Comparison of ENCODE assay signal across 1 cellular context in the genomic region with DNA sequence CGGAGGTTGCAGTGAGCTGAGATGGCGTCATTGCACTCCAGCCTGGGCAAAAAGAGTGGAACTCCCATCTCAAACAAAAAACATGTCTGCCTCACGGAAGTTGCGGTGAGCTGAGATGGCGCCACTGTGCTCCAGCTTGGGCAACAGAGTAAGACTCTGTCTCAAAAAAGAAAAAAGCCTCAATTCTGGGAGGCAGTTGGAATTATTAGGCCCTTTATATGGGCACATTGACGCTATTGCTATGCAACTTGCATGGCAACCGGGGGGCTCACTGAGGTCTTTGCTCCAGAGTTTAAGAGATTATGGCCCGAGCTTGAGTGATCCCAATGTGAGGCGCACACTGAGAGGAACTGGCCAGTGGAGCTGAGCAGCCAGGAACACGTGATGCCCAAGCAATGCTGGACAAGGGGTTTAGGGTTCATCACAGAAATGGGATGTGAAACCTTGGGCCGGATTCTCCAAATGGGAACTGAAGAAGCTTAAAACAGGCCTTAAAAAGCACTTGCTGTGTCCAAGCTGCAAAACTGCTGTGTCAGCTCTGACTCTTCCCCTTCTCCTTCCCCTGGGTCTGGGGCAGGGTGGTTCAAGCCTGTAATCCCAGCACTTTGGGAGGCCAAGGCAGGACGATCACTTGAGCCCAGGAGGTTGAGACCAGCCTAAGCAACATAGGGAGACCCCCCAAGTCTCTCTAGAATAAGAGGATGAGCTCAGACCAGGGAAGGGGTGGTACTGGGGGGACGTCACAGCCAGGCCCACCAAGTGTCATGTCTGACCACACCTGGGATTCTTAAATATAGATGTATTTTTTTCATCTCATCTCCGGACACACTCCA.
A peak's percentile ranks its signal among the peaks of the same experiment; 100 is the strongest.
TF ChIP-seq lines count a peak whose summit lies in the region.

No MANE protein-coding gene starts in this region.

TF ChIP-seq in K562, 482 proteins besides CTCF, POLR2A, EP300 and RAD21 (continued from another document and continues in another):
- TF ChIP-seq, protein P1, sequence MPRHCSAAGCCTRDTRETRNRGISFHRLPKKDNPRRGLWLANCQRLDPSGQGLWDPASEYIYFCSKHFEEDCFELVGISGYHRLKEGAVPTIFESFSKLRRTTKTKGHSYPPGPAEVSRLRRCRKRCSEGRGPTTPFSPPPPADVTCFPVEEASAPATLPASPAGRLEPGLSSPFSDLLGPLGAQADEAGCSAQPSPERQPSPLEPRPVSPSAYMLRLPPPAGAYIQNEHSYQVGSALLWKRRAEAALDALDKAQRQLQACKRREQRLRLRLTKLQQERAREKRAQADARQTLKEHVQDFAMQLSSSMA (CRISPR knock-in tag; IDR thresholded peaks at IDR 0.05) = peak; percentile 78
- TF ChIP-seq NUFIP1 (IDR thresholded peaks at IDR 0.05; ENCODE audit: partially characterized antibody) = no peak
- no peak; the same call in 1 of the 2 replicates for TF ChIP-seq SMARCA4 (IDR thresholded peaks at IDR 0.05)
- TF ChIP-seq ZNF75A (CRISPR knock-in tag; IDR thresholded peaks at IDR 0.05) = no peak
- TF ChIP-seq, protein P2, sequence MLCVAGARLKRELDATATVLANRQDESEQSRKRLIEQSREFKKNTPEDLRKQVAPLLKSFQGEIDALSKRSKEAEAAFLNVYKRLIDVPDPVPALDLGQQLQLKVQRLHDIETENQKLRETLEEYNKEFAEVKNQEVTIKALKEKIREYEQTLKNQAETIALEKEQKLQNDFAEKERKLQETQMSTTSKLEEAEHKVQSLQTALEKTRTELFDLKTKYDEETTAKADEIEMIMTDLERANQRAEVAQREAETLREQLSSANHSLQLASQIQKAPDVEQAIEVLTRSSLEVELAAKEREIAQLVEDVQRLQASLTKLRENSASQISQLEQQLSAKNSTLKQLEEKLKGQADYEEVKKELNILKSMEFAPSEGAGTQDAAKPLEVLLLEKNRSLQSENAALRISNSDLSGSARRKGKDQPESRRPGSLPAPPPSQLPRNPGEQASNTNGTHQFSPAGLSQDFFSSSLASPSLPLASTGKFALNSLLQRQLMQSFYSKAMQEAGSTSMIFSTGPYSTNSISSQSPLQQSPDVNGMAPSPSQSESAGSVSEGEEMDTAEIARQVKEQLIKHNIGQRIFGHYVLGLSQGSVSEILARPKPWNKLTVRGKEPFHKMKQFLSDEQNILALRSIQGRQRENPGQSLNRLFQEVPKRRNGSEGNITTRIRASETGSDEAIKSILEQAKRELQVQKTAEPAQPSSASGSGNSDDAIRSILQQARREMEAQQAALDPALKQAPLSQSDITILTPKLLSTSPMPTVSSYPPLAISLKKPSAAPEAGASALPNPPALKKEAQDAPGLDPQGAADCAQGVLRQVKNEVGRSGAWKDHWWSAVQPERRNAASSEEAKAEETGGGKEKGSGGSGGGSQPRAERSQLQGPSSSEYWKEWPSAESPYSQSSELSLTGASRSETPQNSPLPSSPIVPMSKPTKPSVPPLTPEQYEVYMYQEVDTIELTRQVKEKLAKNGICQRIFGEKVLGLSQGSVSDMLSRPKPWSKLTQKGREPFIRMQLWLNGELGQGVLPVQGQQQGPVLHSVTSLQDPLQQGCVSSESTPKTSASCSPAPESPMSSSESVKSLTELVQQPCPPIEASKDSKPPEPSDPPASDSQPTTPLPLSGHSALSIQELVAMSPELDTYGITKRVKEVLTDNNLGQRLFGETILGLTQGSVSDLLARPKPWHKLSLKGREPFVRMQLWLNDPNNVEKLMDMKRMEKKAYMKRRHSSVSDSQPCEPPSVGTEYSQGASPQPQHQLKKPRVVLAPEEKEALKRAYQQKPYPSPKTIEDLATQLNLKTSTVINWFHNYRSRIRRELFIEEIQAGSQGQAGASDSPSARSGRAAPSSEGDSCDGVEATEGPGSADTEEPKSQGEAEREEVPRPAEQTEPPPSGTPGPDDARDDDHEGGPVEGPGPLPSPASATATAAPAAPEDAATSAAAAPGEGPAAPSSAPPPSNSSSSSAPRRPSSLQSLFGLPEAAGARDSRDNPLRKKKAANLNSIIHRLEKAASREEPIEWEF (CRISPR knock-in tag; IDR thresholded peaks at IDR 0.05) = no peak
- TF ChIP-seq SMARCC2 (IDR thresholded peaks at IDR 0.05; ENCODE audit: low read depth) = no peak
- 0 out of 2 replicates have a peak, but pooled peaks have one; percentile 65 for TF ChIP-seq ZNF263 (CRISPR knock-in tag; IDR thresholded peaks at IDR 0.05; ENCODE audit: borderline replicate concordance)
- peak; percentile 64 for TF ChIP-seq FIP1L1 (IDR thresholded peaks at IDR 0.05; ENCODE audit: low read depth, low read length, poor library complexity, severe bottlenecking)
- TF ChIP-seq CREB1 (IDR thresholded peaks at IDR 0.05) = peak; percentile 40
- TF ChIP-seq CREB1 (CRISPR knock-in tag; IDR thresholded peaks at IDR 0.05) = no peak
- peak; percentile 70 for TF ChIP-seq ZBTB7A (IDR thresholded peaks at IDR 0.05; ENCODE audit: borderline replicate concordance, control insufficient read depth, low read depth, low read length)
- peak; percentile 46; the same call in 1 of the 2 replicates for TF ChIP-seq EP400 (IDR thresholded peaks at IDR 0.05)
- TF ChIP-seq HNRNPLL (IDR thresholded peaks at IDR 0.05; ENCODE audit: low read depth, low read length, poor library complexity, severe bottlenecking) = peak; percentile 79
- TF ChIP-seq, protein P3, sequence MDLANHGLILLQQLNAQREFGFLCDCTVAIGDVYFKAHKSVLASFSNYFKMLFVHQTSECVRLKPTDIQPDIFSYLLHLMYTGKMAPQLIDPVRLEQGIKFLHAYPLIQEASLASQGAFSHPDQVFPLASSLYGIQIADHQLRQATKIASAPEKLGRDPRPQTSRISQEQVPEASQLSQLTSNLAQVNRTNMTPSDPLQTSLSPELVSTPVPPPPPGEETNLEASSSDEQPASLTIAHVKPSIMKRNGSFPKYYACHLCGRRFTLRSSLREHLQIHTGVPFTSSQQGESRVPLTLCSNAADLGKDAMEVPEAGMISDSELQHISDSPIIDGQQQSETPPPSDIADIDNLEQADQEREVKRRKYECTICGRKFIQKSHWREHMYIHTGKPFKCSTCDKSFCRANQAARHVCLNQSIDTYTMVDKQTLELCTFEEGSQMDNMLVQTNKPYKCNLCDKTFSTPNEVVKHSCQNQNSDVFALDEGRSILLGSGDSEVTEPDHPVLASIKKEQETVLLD (IDR thresholded peaks at IDR 0.05) = no peak
- TF ChIP-seq, protein P4, sequence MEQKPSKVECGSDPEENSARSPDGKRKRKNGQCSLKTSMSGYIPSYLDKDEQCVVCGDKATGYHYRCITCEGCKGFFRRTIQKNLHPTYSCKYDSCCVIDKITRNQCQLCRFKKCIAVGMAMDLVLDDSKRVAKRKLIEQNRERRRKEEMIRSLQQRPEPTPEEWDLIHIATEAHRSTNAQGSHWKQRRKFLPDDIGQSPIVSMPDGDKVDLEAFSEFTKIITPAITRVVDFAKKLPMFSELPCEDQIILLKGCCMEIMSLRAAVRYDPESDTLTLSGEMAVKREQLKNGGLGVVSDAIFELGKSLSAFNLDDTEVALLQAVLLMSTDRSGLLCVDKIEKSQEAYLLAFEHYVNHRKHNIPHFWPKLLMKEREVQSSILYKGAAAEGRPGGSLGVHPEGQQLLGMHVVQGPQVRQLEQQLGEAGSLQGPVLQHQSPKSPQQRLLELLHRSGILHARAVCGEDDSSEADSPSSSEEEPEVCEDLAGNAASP (IDR thresholded peaks at IDR 0.05) = no peak
- TF ChIP-seq NCOR1 (IDR thresholded peaks at IDR 0.05) = peak; percentile 63
- TF ChIP-seq IFI16 (CRISPR knock-in tag; IDR thresholded peaks at IDR 0.05) = no peak
- TF ChIP-seq KDM5B (IDR thresholded peaks at IDR 0.05; ENCODE audit: insufficient replicate concordance, low read depth, low read length) = peak; percentile 97
- TF ChIP-seq CBX1 (IDR thresholded peaks at IDR 0.05; ENCODE audit: low read depth) = no peak
- TF ChIP-seq, protein P5, sequence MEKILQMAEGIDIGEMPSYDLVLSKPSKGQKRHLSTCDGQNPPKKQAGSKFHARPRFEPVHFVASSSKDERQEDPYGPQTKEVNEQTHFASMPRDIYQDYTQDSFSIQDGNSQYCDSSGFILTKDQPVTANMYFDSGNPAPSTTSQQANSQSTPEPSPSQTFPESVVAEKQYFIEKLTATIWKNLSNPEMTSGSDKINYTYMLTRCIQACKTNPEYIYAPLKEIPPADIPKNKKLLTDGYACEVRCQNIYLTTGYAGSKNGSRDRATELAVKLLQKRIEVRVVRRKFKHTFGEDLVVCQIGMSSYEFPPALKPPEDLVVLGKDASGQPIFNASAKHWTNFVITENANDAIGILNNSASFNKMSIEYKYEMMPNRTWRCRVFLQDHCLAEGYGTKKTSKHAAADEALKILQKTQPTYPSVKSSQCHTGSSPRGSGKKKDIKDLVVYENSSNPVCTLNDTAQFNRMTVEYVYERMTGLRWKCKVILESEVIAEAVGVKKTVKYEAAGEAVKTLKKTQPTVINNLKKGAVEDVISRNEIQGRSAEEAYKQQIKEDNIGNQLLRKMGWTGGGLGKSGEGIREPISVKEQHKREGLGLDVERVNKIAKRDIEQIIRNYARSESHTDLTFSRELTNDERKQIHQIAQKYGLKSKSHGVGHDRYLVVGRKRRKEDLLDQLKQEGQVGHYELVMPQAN (IDR thresholded peaks at IDR 0.05; ENCODE audit: borderline replicate concordance) = 0 out of 2 replicates have a peak, but pooled peaks have one; percentile 8
- peak; percentile 54; the same call in 1 of the 2 replicates for TF ChIP-seq RFX7 (CRISPR knock-in tag; IDR thresholded peaks at IDR 0.05)
- peak; percentile 41 for TF ChIP-seq ZFX (CRISPR knock-in tag; IDR thresholded peaks at IDR 0.05)
- no peak for TF ChIP-seq ZNF431 (CRISPR knock-in tag; IDR thresholded peaks at IDR 0.05)
- TF ChIP-seq, protein P6, sequence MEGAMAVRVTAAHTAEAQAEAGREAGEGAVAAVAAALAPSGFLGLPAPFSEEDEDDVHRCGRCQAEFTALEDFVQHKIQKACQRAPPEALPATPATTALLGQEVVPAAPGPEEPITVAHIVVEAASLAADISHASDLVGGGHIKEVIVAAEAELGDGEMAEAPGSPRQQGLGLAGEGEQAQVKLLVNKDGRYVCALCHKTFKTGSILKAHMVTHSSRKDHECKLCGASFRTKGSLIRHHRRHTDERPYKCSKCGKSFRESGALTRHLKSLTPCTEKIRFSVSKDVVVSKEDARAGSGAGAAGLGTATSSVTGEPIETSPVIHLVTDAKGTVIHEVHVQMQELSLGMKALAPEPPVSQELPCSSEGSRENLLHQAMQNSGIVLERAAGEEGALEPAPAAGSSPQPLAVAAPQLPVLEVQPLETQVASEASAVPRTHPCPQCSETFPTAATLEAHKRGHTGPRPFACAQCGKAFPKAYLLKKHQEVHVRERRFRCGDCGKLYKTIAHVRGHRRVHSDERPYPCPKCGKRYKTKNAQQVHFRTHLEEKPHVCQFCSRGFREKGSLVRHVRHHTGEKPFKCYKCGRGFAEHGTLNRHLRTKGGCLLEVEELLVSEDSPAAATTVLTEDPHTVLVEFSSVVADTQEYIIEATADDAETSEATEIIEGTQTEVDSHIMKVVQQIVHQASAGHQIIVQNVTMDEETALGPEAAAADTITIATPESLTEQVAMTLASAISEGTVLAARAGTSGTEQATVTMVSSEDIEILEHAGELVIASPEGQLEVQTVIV (CRISPR knock-in tag; IDR thresholded peaks at IDR 0.05; ENCODE audit: borderline replicate concordance) = no peak
- TF ChIP-seq ZNF133 (CRISPR knock-in tag; IDR thresholded peaks at IDR 0.05) = no peak
- TF ChIP-seq ZNF316 (IDR thresholded peaks at IDR 0.05) = peak; percentile 100
- peak; percentile 65; the same call in 1 of the 2 replicates for TF ChIP-seq ATF7 (IDR thresholded peaks at IDR 0.05)
- no peak for TF ChIP-seq ZKSCAN1 (IDR thresholded peaks at IDR 0.05; ENCODE audit: low read depth, low read length)
- TF ChIP-seq NCOA4 (IDR thresholded peaks at IDR 0.05; ENCODE audit: partially characterized antibody) = no peak
- peak; percentile 86; the same call in 1 of the 2 replicates for TF ChIP-seq HDAC6 (IDR thresholded peaks at IDR 0.05; ENCODE audit: low read depth, low read length)
- TF ChIP-seq LCOR (CRISPR knock-in tag; IDR thresholded peaks at IDR 0.05) = no peak
- TF ChIP-seq EZH2 (IDR thresholded peaks at IDR 0.05; ENCODE audit: borderline replicate concordance, low read depth, low read length) = no peak
- no peak for TF ChIP-seq IRF2 (CRISPR knock-in tag; IDR thresholded peaks at IDR 0.05)
- no peak for TF ChIP-seq KDM4B (IDR thresholded peaks at IDR 0.05; ENCODE audit: borderline replicate concordance in 2 of 2, low read depth in 1 of 2)
- no peak for TF ChIP-seq XRCC3 (IDR thresholded peaks at IDR 0.05)
- TF ChIP-seq ZBTB1 (CRISPR knock-in tag; IDR thresholded peaks at IDR 0.05; ENCODE audit: borderline replicate concordance, low read depth) = no peak
- TF ChIP-seq, protein P7, sequence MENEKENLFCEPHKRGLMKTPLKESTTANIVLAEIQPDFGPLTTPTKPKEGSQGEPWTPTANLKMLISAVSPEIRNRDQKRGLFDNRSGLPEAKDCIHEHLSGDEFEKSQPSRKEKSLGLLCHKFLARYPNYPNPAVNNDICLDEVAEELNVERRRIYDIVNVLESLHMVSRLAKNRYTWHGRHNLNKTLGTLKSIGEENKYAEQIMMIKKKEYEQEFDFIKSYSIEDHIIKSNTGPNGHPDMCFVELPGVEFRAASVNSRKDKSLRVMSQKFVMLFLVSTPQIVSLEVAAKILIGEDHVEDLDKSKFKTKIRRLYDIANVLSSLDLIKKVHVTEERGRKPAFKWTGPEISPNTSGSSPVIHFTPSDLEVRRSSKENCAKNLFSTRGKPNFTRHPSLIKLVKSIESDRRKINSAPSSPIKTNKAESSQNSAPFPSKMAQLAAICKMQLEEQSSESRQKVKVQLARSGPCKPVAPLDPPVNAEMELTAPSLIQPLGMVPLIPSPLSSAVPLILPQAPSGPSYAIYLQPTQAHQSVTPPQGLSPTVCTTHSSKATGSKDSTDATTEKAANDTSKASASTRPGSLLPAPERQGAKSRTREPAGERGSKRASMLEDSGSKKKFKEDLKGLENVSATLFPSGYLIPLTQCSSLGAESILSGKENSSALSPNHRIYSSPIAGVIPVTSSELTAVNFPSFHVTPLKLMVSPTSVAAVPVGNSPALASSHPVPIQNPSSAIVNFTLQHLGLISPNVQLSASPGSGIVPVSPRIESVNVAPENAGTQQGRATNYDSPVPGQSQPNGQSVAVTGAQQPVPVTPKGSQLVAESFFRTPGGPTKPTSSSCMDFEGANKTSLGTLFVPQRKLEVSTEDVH (IDR thresholded peaks at IDR 0.05; ENCODE audit: low read depth, partially characterized antibody) = peak; percentile 53
- no peak for TF ChIP-seq BMI1 (IDR thresholded peaks at IDR 0.05; ENCODE audit: low read length)
- TF ChIP-seq, protein P8, sequence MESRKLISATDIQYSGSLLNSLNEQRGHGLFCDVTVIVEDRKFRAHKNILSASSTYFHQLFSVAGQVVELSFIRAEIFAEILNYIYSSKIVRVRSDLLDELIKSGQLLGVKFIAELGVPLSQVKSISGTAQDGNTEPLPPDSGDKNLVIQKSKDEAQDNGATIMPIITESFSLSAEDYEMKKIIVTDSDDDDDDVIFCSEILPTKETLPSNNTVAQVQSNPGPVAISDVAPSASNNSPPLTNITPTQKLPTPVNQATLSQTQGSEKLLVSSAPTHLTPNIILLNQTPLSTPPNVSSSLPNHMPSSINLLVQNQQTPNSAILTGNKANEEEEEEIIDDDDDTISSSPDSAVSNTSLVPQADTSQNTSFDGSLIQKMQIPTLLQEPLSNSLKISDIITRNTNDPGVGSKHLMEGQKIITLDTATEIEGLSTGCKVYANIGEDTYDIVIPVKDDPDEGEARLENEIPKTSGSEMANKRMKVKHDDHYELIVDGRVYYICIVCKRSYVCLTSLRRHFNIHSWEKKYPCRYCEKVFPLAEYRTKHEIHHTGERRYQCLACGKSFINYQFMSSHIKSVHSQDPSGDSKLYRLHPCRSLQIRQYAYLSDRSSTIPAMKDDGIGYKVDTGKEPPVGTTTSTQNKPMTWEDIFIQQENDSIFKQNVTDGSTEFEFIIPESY (CRISPR knock-in tag; IDR thresholded peaks at IDR 0.05) = 0 out of 2 replicates have a peak, but pooled peaks have one; percentile 52
- no peak for TF ChIP-seq SREBF2 (CRISPR knock-in tag; IDR thresholded peaks at IDR 0.05)
- TF ChIP-seq GATA2 (CRISPR knock-in tag; IDR thresholded peaks at IDR 0.05) = no peak
